ENCODE assay signal across 8 cellular contexts in genomic region chr17:39174907-39175694, GRCh38. TPM values are rescaled to one million over a fixed set of nuclear protein-coding genes. Genes with fewer than 3 reads are reported as not detected.
DNase-seq lines count a peak whose midpoint lies in the region; ATAC-seq lines count a peak whose summit lies in the region.

No MANE protein-coding gene starts in this region.

- DNase-seq in D341Med (ENCODE audit: low spot score) (peak; percentile 96), SK-N-DZ (ENCODE audit: low spot score) (peak; percentile 68), Right ventricle myocardium superior (peak; percentile 83), retina (peak; percentile 78), kidney glomerular epithelial cell (lab: John Stamatoyannopoulos, UW) (no peak)
- DNase-seq in activated naive CD4-positive, alpha-beta T cell treated with anti-CD3 and anti-CD28 coated beads, Interleukin-2, amount 50 U/mL, for 16 hours, result peak; percentile 77

- peak overlapping the region; percentile 91 for H3K27ac ChIP-seq in KOPT-K1 (ENCODE audit: low read depth, low read length, poor library complexity, severe bottlenecking)

- no peaks in the 10 kb centered on the region for H3K9me3 ChIP-seq in KOPT-K1 (ENCODE audit: insufficient read depth, low read length, poor library complexity, severe bottlenecking)

- ATAC-seq in Right ventricle myocardium superior (ENCODE audit: poor library complexity) (peak; percentile 88), HG02678 (IDR thresholded peaks at IDR 0.05; ENCODE audit: unreplicated experiment) (no peak)

- peaks cover 46% of the 10 kb centered on the region for H3K36me3 ChIP-seq in KOPT-K1 (ENCODE audit: insufficient read depth, low read length)

- intact Hi-C loops in Right ventricle myocardium superior (cut with DNase I), result no loop called here

RNA-seq across cellular contexts. Expression of gene ARL5C, which starts 9.1 kb away (rescaled TPM):
- not detected in 2 replicates for polyA plus RNA-seq in SK-N-DZ (2014; cell fraction: cytosol; rRNA removed)
- not detected in 2 replicates for polyA plus RNA-seq in SK-N-DZ (2014; cell fraction: nucleus; rRNA removed)
- not detected for total RNA-seq in Right ventricle myocardium superior

RNA-seq across cellular contexts. Expression of gene CACNB1, which starts 22.4 kb away (rescaled TPM):
- polyA plus RNA-seq in SK-N-DZ (2014; cell fraction: cytosol; rRNA removed), result 5.6 and 6.7 TPM in 2 replicates
- polyA plus RNA-seq in SK-N-DZ (2014; cell fraction: nucleus; rRNA removed), result 21.1 and 23.7 TPM in 2 replicates
- 4.6 TPM for total RNA-seq in Right ventricle myocardium superior

RNA-seq across cellular contexts. Expression of gene PLXDC1, which starts 23.7 kb away (rescaled TPM):
- not detected in 2 replicates for polyA plus RNA-seq in SK-N-DZ (2014; cell fraction: cytosol; rRNA removed)
- 0.85 TPM in 1 of 2 replicates, not detected in the other for polyA plus RNA-seq in SK-N-DZ (2014; cell fraction: nucleus; rRNA removed)
- 14.1 TPM for total RNA-seq in Right ventricle myocardium superior

RNA-seq across cellular contexts. Expression of gene RPL19, which starts 25.0 kb away (rescaled TPM):
- polyA plus RNA-seq in SK-N-DZ (2014; cell fraction: cytosol; rRNA removed), result 4,397 and 4,496 TPM in 2 replicates
- 2,609 and 3,563 TPM in 2 replicates for polyA plus RNA-seq in SK-N-DZ (2014; cell fraction: nucleus; rRNA removed)
- 934 TPM for total RNA-seq in Right ventricle myocardium superior

RNA-seq across cellular contexts. Expression of gene STAC2, which starts 50.6 kb away (rescaled TPM):
- polyA plus RNA-seq in SK-N-DZ (2014; cell fraction: cytosol; rRNA removed), result 0.38 and 0.89 TPM in 2 replicates
- polyA plus RNA-seq in SK-N-DZ (2014; cell fraction: nucleus; rRNA removed), result 1.4 and 2.1 TPM in 2 replicates
- total RNA-seq in Right ventricle myocardium superior, result 1.4 TPM
